9 cellular contexts compared by ENCODE assay signal in the genomic region with DNA sequence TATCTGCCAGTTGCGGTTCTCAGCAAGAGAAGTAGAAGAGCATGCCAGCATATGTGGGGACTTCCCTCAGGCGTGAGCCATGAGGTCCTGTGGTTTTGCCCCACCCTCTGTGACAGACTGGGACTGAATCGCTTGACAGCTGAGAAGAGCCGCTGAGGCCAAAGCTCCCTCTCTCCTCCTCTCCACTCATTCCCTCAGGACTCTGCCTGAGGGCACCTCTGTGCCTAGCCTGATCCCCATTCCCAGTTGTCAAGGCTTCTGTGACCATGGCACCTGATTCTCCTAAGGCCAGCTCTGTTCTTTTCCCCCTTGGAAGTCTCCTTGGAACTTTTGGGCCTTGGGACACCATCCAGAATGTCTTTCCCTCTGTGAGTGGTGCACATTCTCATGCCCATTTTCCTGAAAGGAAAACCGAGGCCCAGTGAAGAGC. TPM values are rescaled to one million over a fixed set of nuclear protein-coding genes. Genes with fewer than 3 reads are reported as not detected.
A peak's percentile ranks its signal among the peaks of the same experiment; 100 is the strongest.
DNase-seq lines count a peak whose midpoint lies in the region; ATAC-seq and TF ChIP-seq lines count a peak whose summit lies in the region.
"Had no signal": no experiment of that assay in that cellular context is flagged by ENCODE, and none has a peak within 500 bp of the region (broad histone marks: within the 10 kb centered on the region; RNA-seq: fewer than 3 reads in every experiment).

No MANE protein-coding gene starts in this region.

- CTCF ChIA-PET in activated CD4-positive, alpha-beta memory T cell treated with anti-CD3 and anti-CD28 coated beads, Interleukin-2, amount 10 ng/mL, durations not matched to agents 7 days and 5 days (lab: Charles Lee): no interaction called here

- no peak for TF ChIP-seq POLR2A in transverse colon (IDR thresholded peaks at IDR 0.05)

- H3K9me3 ChIP-seq in transverse colon: no peaks in the 10 kb centered on the region

- no peak overlapping the region for H3K4me3 Mint-ChIP-seq in activated CD4-positive, alpha-beta memory T cell treated with anti-CD3 and anti-CD28 coated beads, Interleukin-2, amount 10 ng/mL, durations not matched to agents 7 days and 5 days
- no peak overlapping the region for H3K4me3 Mint-ChIP-seq in endothelial cell (ENCODE audit: unreplicated experiment)

- no peaks in the 10 kb centered on the region for H3K36me3 Mint-ChIP-seq in activated CD4-positive, alpha-beta memory T cell treated with anti-CD3 and anti-CD28 coated beads, Interleukin-2, amount 10 ng/mL, durations not matched to agents 7 days and 5 days (ENCODE audit: low read depth)
- H3K36me3 Mint-ChIP-seq in endothelial cell (ENCODE audit: low read depth, unreplicated experiment): no peaks in the 10 kb centered on the region

- H3K27ac Mint-ChIP-seq in activated CD4-positive, alpha-beta memory T cell treated with anti-CD3 and anti-CD28 coated beads, Interleukin-2, amount 10 ng/mL, durations not matched to agents 7 days and 5 days: no peak overlapping the region
- H3K27ac Mint-ChIP-seq in endothelial cell (ENCODE audit: unreplicated experiment): no peak overlapping the region

- no peak overlapping the region for H3K27ac ChIP-seq in transverse colon

- DNase-seq in GM13976 (ENCODE audit: low spot score): peak; percentile 58
- peak; percentile 58 for DNase-seq in activated CD4-positive, alpha-beta memory T cell treated with anti-CD3 and anti-CD28 coated beads, Interleukin-2, amount 10 ng/mL, durations not matched to agents 7 days and 5 days
- DNase-seq in kidney tubule cell (ENCODE audit: low spot score): peak; percentile 29
- peak; percentile 11 for DNase-seq in transverse colon
- DNase-seq in dedifferentiated amniotic fluid mesenchymal stem cell (ENCODE audit: extremely low spot score): no peak
- no peak for DNase-seq in endothelial cell (ENCODE audit: low spot score)
- no peak for DNase-seq in HuH-7.5 (ENCODE audit: low spot score)

- no peaks in the 10 kb centered on the region for H3K27me3 Mint-ChIP-seq in activated CD4-positive, alpha-beta memory T cell treated with anti-CD3 and anti-CD28 coated beads, Interleukin-2, amount 10 ng/mL, durations not matched to agents 7 days and 5 days
- H3K27me3 Mint-ChIP-seq in endothelial cell (ENCODE audit: unreplicated experiment): no peaks in the 10 kb centered on the region

- H3K4me1 Mint-ChIP-seq in activated CD4-positive, alpha-beta memory T cell treated with anti-CD3 and anti-CD28 coated beads, Interleukin-2, amount 10 ng/mL, durations not matched to agents 7 days and 5 days: peaks cover 16% of the 10 kb centered on the region
- H3K4me1 Mint-ChIP-seq in endothelial cell (ENCODE audit: unreplicated experiment): peaks cover 4% of the 10 kb centered on the region

- TF ChIP-seq CTCF in GM13976 (IDR thresholded peaks at IDR 0.05; ENCODE audit: borderline replicate concordance, control extremely low read depth, extremely low read depth, insufficient read depth, missing control alignments) (no peak), transverse colon (IDR thresholded peaks at IDR 0.05) (no peak), endothelial cell (IDR thresholded peaks at IDR 0.05; ENCODE audit: unreplicated experiment) (no peak)

- H3K4me1 ChIP-seq in transverse colon: no peaks in the 10 kb centered on the region

- ATAC-seq in HG03159 (IDR thresholded peaks at IDR 0.05; ENCODE audit: unreplicated experiment): peak; percentile 71

- peaks cover 2% of the 10 kb centered on the region for H3K9me3 Mint-ChIP-seq in activated CD4-positive, alpha-beta memory T cell treated with anti-CD3 and anti-CD28 coated beads, Interleukin-2, amount 10 ng/mL, durations not matched to agents 7 days and 5 days
- H3K9me3 Mint-ChIP-seq in endothelial cell (ENCODE audit: unreplicated experiment): no peaks in the 10 kb centered on the region

- 56 to 72% methylated on average over 4 to 5 of the region's 5 CpGs for WGBS in transverse colon (ENCODE audit: low coverage in 1 of 2), 2 donors

- in situ Hi-C loops in GM13976 (cut with MboI; ENCODE audit: low sequenced_read_pairs, unreplicated experiment) (no loop called here), transverse colon (cut with MboI; ENCODE audit: low pct_ligation_motif_present in 1 of 4, low pct_unique_long_range_greater_than_20kb in 1 of 4, low sequenced_read_pairs in 3 of 4) (loop anchor here in 1 of 4 donors (25.0 kb wide), 1 partner anchor 152 kb away; no protein-coding TSS in a partner anchor)

- H3K36me3 ChIP-seq in transverse colon: no peaks in the 10 kb centered on the region

- no peaks in the 10 kb centered on the region for H3K27me3 ChIP-seq in transverse colon

- intact Hi-C loops in transverse colon (cut with DNase I; ENCODE audit: low total_unique reads): no loop called here

- no peak overlapping the region for H3K4me3 ChIP-seq in transverse colon

- POLR2A ChIA-PET in activated CD4-positive, alpha-beta memory T cell treated with anti-CD3 and anti-CD28 coated beads, Interleukin-2, amount 10 ng/mL, durations not matched to agents 7 days and 5 days (lab: Charles Lee): no interaction called here

- no peak for TF ChIP-seq EP300 in transverse colon (IDR thresholded peaks at IDR 0.05; ENCODE audit: low read depth)

RNA-seq across cellular contexts. Expression of gene ART5, which starts 27.0 kb away (rescaled TPM):
- not detected for total RNA-seq in activated CD4-positive, alpha-beta memory T cell treated with anti-CD3 and anti-CD28 coated beads, Interleukin-2, amount 10 ng/mL, durations not matched to agents 7 days and 5 days
- total RNA-seq in transverse colon: under 1 TPM in 1 of 4 donors, not detected in 3; 0.64 TPM
- 9.7 TPM for total RNA-seq in endothelial cell (ENCODE audit: unreplicated experiment)
- total RNA-seq: pulmonary artery endothelial cell had no signal

RNA-seq across cellular contexts. Expression of gene ART1, which starts 30.2 kb away (rescaled TPM):
- total RNA-seq in activated CD4-positive, alpha-beta memory T cell treated with anti-CD3 and anti-CD28 coated beads, Interleukin-2, amount 10 ng/mL, durations not matched to agents 7 days and 5 days: not detected
- total RNA-seq in transverse colon: 1 to 10 TPM in 2 of 4 donors, not detected in 2; 3.3 to 3.7 TPM
- not detected for total RNA-seq in endothelial cell (ENCODE audit: unreplicated experiment)
- total RNA-seq: pulmonary artery endothelial cell had no signal

RNA-seq across cellular contexts. Expression of gene CHRNA10, which starts 56.4 kb away (rescaled TPM):
- 1 to 10 TPM; 1.5 to 1.6 TPM for total RNA-seq in activated CD4-positive, alpha-beta memory T cell treated with anti-CD3 and anti-CD28 coated beads, Interleukin-2, amount 10 ng/mL, durations not matched to agents 7 days and 5 days
- total RNA-seq in transverse colon (1 to 10 TPM in 3 of 4 donors, not detected in 1; 1.2 to 5.2 (median 1.3) TPM), endothelial cell (ENCODE audit: unreplicated experiment) (0.72 TPM)

Comparison
In these comparisons a context has a peak if more than half of its experiments do, and no peak if none do; other contexts are left out.
1. DNase-seq: peak in GM13976 (single experiment), activated CD4-positive, alpha-beta memory T cell treated with anti-CD3 and anti-CD28 coated beads, Interleukin-2, amount 10 ng/mL, durations not matched to agents 7 days and 5 days (single experiment), kidney tubule cell (single experiment) and transverse colon (single experiment); none in dedifferentiated amniotic fluid mesenchymal stem cell (single experiment), endothelial cell (single experiment) and HuH-7.5 (single experiment).